ENCODE assay signal across 24 cellular contexts in genomic region chr1:169849346-169850022, GRCh38. TPM values are rescaled to one million over a fixed set of nuclear protein-coding genes. Genes with fewer than 3 reads are reported as not detected.
A peak's percentile ranks its signal among the peaks of the same experiment; 100 is the strongest.
DNase-seq lines count a peak whose midpoint lies in the region; ATAC-seq, FAIRE-seq and TF ChIP-seq lines count a peak whose summit lies in the region.
"Had no signal": no experiment of that assay in that cellular context is flagged by ENCODE, and none has a peak within 500 bp of the region (broad histone marks: within the 10 kb centered on the region; RNA-seq: fewer than 3 reads in every experiment).

No MANE protein-coding gene starts in this region.

- no peak for TF ChIP-seq POLR2A in HepG2 (IDR thresholded peaks at IDR 0.05; ENCODE audit: insufficient read depth in 1 of 2, low read depth in 2 of 2, low read length in 2 of 2)

- DNase-seq in cardiac muscle cell (ENCODE audit: low read depth in 1 of 2, low spot score in 1 of 2): no peak
- no peak for DNase-seq in left ventricle myocardium inferior
- peak; percentile 62 for DNase-seq in NCI-H69 (lab: John Stamatoyannopoulos, UW)
- DNase-seq in HepG2 (ENCODE audit: low spot score): no peak
- no peak for DNase-seq in NCI-H774 (lab: John Stamatoyannopoulos, UW)
- DNase-seq in NOMO-1 (lab: John Stamatoyannopoulos, UW; ENCODE audit: unreplicated experiment in 2 of 2): no peak
- DNase-seq: C1 segment of cervical spinal cord; CD4-positive, alpha-beta memory T cell; COR-L47; Karpas-422; MV-4-11; NCI-H1105; NCI-H1436 treated with DMSO at 0.1 percent for 48 hours; NCI-H1930; NCI-H446; NCI-H524 treated with DMSO at 0.1 percent for 48 hours; Peyer's patch; SIG-M5; SK-N-SH; SW 1271 had no signal

- H3K4me1 ChIP-seq in cardiac muscle cell (ENCODE audit: low read depth): no peaks in the 10 kb centered on the region
- peaks cover 10% of the 10 kb centered on the region for H3K4me1 ChIP-seq in left ventricle myocardium inferior
- 0 out of 2 replicates have a peak, but pooled peaks cover 4% of the 10 kb centered on the region for H3K4me1 ChIP-seq in HepG2 (ENCODE audit: insufficient read depth, low read length)
- H3K4me1 ChIP-seq: A549, Peyer's patch had no signal

- POLR2A ChIA-PET in HepG2 (lab: Yijun Ruan, JAX): no interaction called here

- no peaks in the 10 kb centered on the region for H4K20me1 ChIP-seq in HepG2 (ENCODE audit: insufficient read depth, low read length)

- H3K4me3 ChIP-seq in cardiac muscle cell (no peak overlapping the region), left ventricle myocardium inferior (no peak overlapping the region), HepG2 (replicated peaks in 1 of 3; ENCODE audit: insufficient read depth in 1 of 3, low read depth in 2 of 3, low read length in 3 of 3) (no peak overlapping the region)
- H3K4me3 ChIP-seq: A549, GM12878, Peyer's patch had no signal

- H3K9ac ChIP-seq in HepG2 (ENCODE audit: insufficient read depth, low read depth, low read length): no peak overlapping the region
- H3K9ac ChIP-seq: SK-N-SH had no signal

- intact Hi-C loops in left ventricle myocardium inferior (cut with micrococcal nuclease) (no loop called here), HepG2 (cut with micrococcal nuclease; ENCODE audit: unreplicated experiment) (no loop called here)

- no peaks in the 10 kb centered on the region for H3K27me3 ChIP-seq in cardiac muscle cell
- no peaks in the 10 kb centered on the region for H3K27me3 ChIP-seq in left ventricle myocardium inferior (ENCODE audit: low read depth)
- H3K27me3 ChIP-seq in HepG2 (ENCODE audit: control insufficient read depth in 1 of 2, insufficient read depth in 2 of 2, low read length in 2 of 2): no peaks in the 10 kb centered on the region
- H3K27me3 ChIP-seq: Peyer's patch had no signal

- TF ChIP-seq EP300 in HepG2 (IDR thresholded peaks at IDR 0.05; ENCODE audit: low read depth in 2 of 2, low read length in 2 of 2) (no peak), HepG2 (CRISPR knock-in tag; IDR thresholded peaks at IDR 0.05; ENCODE audit: borderline replicate concordance) (no peak)

- H2AFZ ChIP-seq in HepG2 (ENCODE audit: low read length): no peak overlapping the region

- peak; percentile 18 for FAIRE-seq in HepG2 (lab: Jason Lieb, UNC)
- FAIRE-seq: A549, G401.6, GM12878 had no signal

- H3K4me2 ChIP-seq in HepG2 (ENCODE audit: low read depth, low read length): no peak overlapping the region
- H3K4me2 ChIP-seq: A549, SK-N-SH had no signal

- no peak for TF ChIP-seq RAD21 in HepG2 (CRISPR knock-in tag; IDR thresholded peaks at IDR 0.05)

- TF ChIP-seq CTCF in cardiac muscle cell (IDR thresholded peaks at IDR 0.05; ENCODE audit: low read depth, low read length): no peak
- TF ChIP-seq CTCF in left ventricle myocardium inferior (IDR thresholded peaks at IDR 0.05; ENCODE audit: borderline replicate concordance): no peak
- no peak for TF ChIP-seq CTCF in HepG2 (CRISPR knock-in tag; IDR thresholded peaks at IDR 0.05)

- in situ Hi-C loops in HepG2 (cut with HindIII; ENCODE audit: extremely low pct_ligation_motif_present, low pct_unique_long_range_greater_than_20kb): no loop called here

- H3K79me2 ChIP-seq in HepG2 (ENCODE audit: insufficient read depth, low read length): no peaks in the 10 kb centered on the region

- H3K27ac ChIP-seq in cardiac muscle cell (peak overlapping the region; percentile 16), left ventricle myocardium inferior (replicated peaks) (no peak overlapping the region), HepG2 (ENCODE audit: extremely low read length, insufficient read depth, low read length) (no peak overlapping the region)
- H3K27ac ChIP-seq: A549, Peyer's patch had no signal

- CTCF ChIA-PET in HepG2 (lab: Yijun Ruan, JAX; ENCODE audit: low intra/inter-chr PET ratio, low total read pairs): no interaction called here

- BruUV-seq in HepG2 (replicated peaks; lab: Mats Ljungman, UMichigan): no TSS peak

- no peak for ATAC-seq in HepG2
- ATAC-seq in GM18909 (IDR thresholded peaks at IDR 0.05; ENCODE audit: poor library complexity, unreplicated experiment): no peak
- ATAC-seq: A549, GM12878 had no signal

- H3K36me3 ChIP-seq in cardiac muscle cell: peaks cover 55% of the 10 kb centered on the region
- peaks cover 69% of the 10 kb centered on the region for H3K36me3 ChIP-seq in left ventricle myocardium inferior
- H3K36me3 ChIP-seq in HepG2 (replicated peaks in 1 of 2; ENCODE audit: control insufficient read depth in 1 of 2, insufficient read depth in 2 of 2, low read length in 2 of 2): peaks cover 10 to 48% of the 10 kb centered on the region in 2 experiments

- H3K9me3 ChIP-seq in cardiac muscle cell (ENCODE audit: low read depth): no peaks in the 10 kb centered on the region
- no peaks in the 10 kb centered on the region for H3K9me3 ChIP-seq in left ventricle myocardium inferior (replicated peaks)
- no peaks in the 10 kb centered on the region for H3K9me3 ChIP-seq in HepG2 (ENCODE audit: low read length)
- H3K9me3 ChIP-seq: A549, Peyer's patch, SK-N-SH had no signal

- WGBS in HepG2 (ENCODE audit: low lambda C conversion rate): 79% methylated on average over 5 of the region's 5 CpGs

TF ChIP-seq in HepG2, 621 proteins besides CTCF, POLR2A, EP300 and RAD21:
- TF ChIP-seq ZSCAN9 (CRISPR knock-in tag; IDR thresholded peaks at IDR 0.05; ENCODE audit: borderline replicate concordance): no peak
- TF ChIP-seq CCAR2 (optimal IDR thresholded peaks at IDR 0.05; ENCODE audit: low read depth, low read length): no peak
- TF ChIP-seq ZNF563 (CRISPR knock-in tag; IDR thresholded peaks at IDR 0.05): no peak
- TF ChIP-seq PCBP2 (optimal IDR thresholded peaks at IDR 0.05; ENCODE audit: low read depth, low read length, poor library complexity, severe bottlenecking): no peak

RNA-seq across cellular contexts. Expression of gene SCYL3, which starts 44.2 kb away (rescaled TPM):
- total RNA-seq in cardiac muscle cell: 4.6 and 7.5 TPM in 2 replicates
- 7.7 and 9.4 TPM in 2 replicates for polyA plus RNA-seq in cardiac muscle cell
- total RNA-seq in left ventricle myocardium inferior: 5.6 TPM
- total RNA-seq in HepG2 (2016; rRNA removed; fragmentation: Illumina TruSeq; extraction: Trizol): 4.9 and 6.3 TPM in 2 replicates
- 0.81 and 0.97 TPM in 2 replicates for total RNA-seq in HepG2 (2016; cell fraction: cytosol; rRNA removed; fragmentation: Illumina TruSeq; extraction: Trizol; ENCODE audit: low read depth)
- total RNA-seq in HepG2 (2016; cell fraction: insoluble cytoplasmic fraction; rRNA removed; fragmentation: Illumina TruSeq; extraction: Trizol): 5.9 and 6.5 TPM in 2 replicates
- 1.8 and 1.9 TPM in 2 replicates for total RNA-seq in HepG2 (2016; cell fraction: membrane; rRNA removed; fragmentation: Illumina TruSeq; extraction: Trizol)
- 8.7 and 9.9 TPM in 2 replicates for total RNA-seq in HepG2 (2016; cell fraction: nucleus; rRNA removed; fragmentation: Illumina TruSeq; extraction: Trizol)
- polyA plus RNA-seq in HepG2 (2011; rRNA removed): 3.1 and 3.3 TPM in 2 replicates
- 1.6 and 2.4 TPM in 2 replicates for polyA plus RNA-seq in HepG2 (2011; cell fraction: cytosol; rRNA removed)
- 3.5 and 4.7 TPM in 2 replicates for polyA plus RNA-seq in HepG2 (2011; cell fraction: nucleus; rRNA removed)
- 2.6 and 2.9 TPM in 2 replicates for polyA plus RNA-seq in HepG2 (2012)
- 0.25 and 0.34 TPM in 2 replicates for polyA plus RNA-seq in HepG2 (2016; cell fraction: cytosol; fragmentation: Illumina TruSeq; extraction: Trizol; ENCODE audit: low read depth)
- 4.7 and 4.9 TPM in 2 replicates for polyA plus RNA-seq in HepG2 (2016; cell fraction: insoluble cytoplasmic fraction; fragmentation: Illumina TruSeq; extraction: Trizol; ENCODE audit: low read depth)
- 0.63 and 0.68 TPM in 2 replicates for polyA plus RNA-seq in HepG2 (2016; cell fraction: membrane; fragmentation: Illumina TruSeq; extraction: Trizol; ENCODE audit: low read depth)
- polyA plus RNA-seq in HepG2 (2016; cell fraction: nucleus; fragmentation: Illumina TruSeq; extraction: Trizol; ENCODE audit: insufficient read depth, low read depth): 7.0 and 8.1 TPM in 2 replicates
- 4.8 and 7.2 TPM in 2 replicates for polyA minus RNA-seq in HepG2 (2011; rRNA and poly(A)+ RNA removed; ENCODE audit: low replicate concordance)
- 1.9 and 2.0 TPM in 2 replicates for polyA minus RNA-seq in HepG2 (2011; cell fraction: cytosol; rRNA and poly(A)+ RNA removed)
- 14.9 and 18.6 TPM in 2 replicates for polyA minus RNA-seq in HepG2 (2011; cell fraction: nucleus; rRNA and poly(A)+ RNA removed)

RNA-seq across cellular contexts. Expression of gene METTL18, which starts 54.8 kb away (rescaled TPM):
- total RNA-seq in cardiac muscle cell (4.0 and 4.5 TPM in 2 replicates), left ventricle myocardium inferior (5.9 TPM), HepG2 (2016; rRNA removed; fragmentation: Illumina TruSeq; extraction: Trizol) (6.7 and 11.2 TPM in 2 replicates)
- polyA plus RNA-seq in cardiac muscle cell (9.5 and 10.8 TPM in 2 replicates), HepG2 (2011; rRNA removed) (2.2 and 2.7 TPM in 2 replicates)
- total RNA-seq in HepG2 (2016; cell fraction: cytosol; rRNA removed; fragmentation: Illumina TruSeq; extraction: Trizol; ENCODE audit: low read depth): 1.8 and 2.4 TPM in 2 replicates
- total RNA-seq in HepG2 (2016; cell fraction: insoluble cytoplasmic fraction; rRNA removed; fragmentation: Illumina TruSeq; extraction: Trizol): 7.6 and 11.0 TPM in 2 replicates
- 3.7 and 3.9 TPM in 2 replicates for total RNA-seq in HepG2 (2016; cell fraction: membrane; rRNA removed; fragmentation: Illumina TruSeq; extraction: Trizol)
- 6.2 and 6.5 TPM in 2 replicates for total RNA-seq in HepG2 (2016; cell fraction: nucleus; rRNA removed; fragmentation: Illumina TruSeq; extraction: Trizol)
- polyA plus RNA-seq in HepG2 (2011; cell fraction: cytosol; rRNA removed): 0.81 and 1.2 TPM in 2 replicates
- polyA plus RNA-seq in HepG2 (2011; cell fraction: nucleus; rRNA removed): 0.48 and 0.93 TPM in 2 replicates
- polyA plus RNA-seq in HepG2 (2012): 4.5 and 5.9 TPM in 2 replicates
- 1.4 and 2.0 TPM in 2 replicates for polyA plus RNA-seq in HepG2 (2016; cell fraction: cytosol; fragmentation: Illumina TruSeq; extraction: Trizol; ENCODE audit: low read depth)
- 10.2 and 10.9 TPM in 2 replicates for polyA plus RNA-seq in HepG2 (2016; cell fraction: insoluble cytoplasmic fraction; fragmentation: Illumina TruSeq; extraction: Trizol; ENCODE audit: low read depth)
- 1.8 and 3.0 TPM in 2 replicates for polyA plus RNA-seq in HepG2 (2016; cell fraction: membrane; fragmentation: Illumina TruSeq; extraction: Trizol; ENCODE audit: low read depth)
- 6.1 and 7.3 TPM in 2 replicates for polyA plus RNA-seq in HepG2 (2016; cell fraction: nucleus; fragmentation: Illumina TruSeq; extraction: Trizol; ENCODE audit: insufficient read depth, low read depth)
- polyA minus RNA-seq in HepG2 (2011; rRNA and poly(A)+ RNA removed; ENCODE audit: low replicate concordance): 0.28 and 0.48 TPM in 2 replicates
- 1.5 and 2.1 TPM in 2 replicates for polyA minus RNA-seq in HepG2 (2011; cell fraction: cytosol; rRNA and poly(A)+ RNA removed)
- 4.0 and 5.8 TPM in 2 replicates for polyA minus RNA-seq in HepG2 (2011; cell fraction: nucleus; rRNA and poly(A)+ RNA removed)
